19 cellular contexts compared by ENCODE assay signal in the genomic region with DNA sequence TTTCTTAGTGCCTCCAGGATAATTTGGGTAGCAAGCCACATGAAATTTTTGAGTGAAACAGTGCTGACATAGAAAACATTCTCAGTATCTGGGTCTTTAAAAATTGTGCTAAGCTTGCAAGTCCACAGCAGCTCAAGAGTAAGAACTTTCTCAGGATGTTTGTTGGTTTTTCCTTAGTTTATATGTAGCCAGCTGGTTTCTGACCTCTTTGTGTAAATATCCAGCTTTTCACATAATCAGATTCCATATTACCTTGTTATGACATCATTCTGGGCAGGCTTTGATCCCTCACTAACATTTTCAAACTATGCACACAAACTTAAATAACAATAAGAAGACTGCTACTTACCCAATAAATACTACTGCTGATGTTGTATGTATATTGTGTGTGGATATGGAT.
DNase-seq lines count a peak whose midpoint lies in the region; TF ChIP-seq lines count a peak whose summit lies in the region.
"Had no signal": no experiment of that assay in that cellular context is flagged by ENCODE, and none has a peak within 500 bp of the region (broad histone marks: within the 10 kb centered on the region; RNA-seq: fewer than 3 reads in every experiment).

No MANE protein-coding gene starts in this region.

- POLR2A ChIA-PET in HEK293 (lab: Yijun Ruan, JAX), result no interaction called here

- H3K4me1 ChIP-seq in HEK293 (ENCODE audit: control insufficient read depth, insufficient read depth, low read length), result peaks cover 17% of the 10 kb centered on the region
- peaks cover 6% of the 10 kb centered on the region for H3K4me1 ChIP-seq in hepatocyte (ENCODE audit: insufficient read depth)
- H3K4me1 ChIP-seq: BE2C, SJSA1 had no signal

- H3K36me3 ChIP-seq in HEK293 (ENCODE audit: control insufficient read depth in 2 of 2, insufficient read depth in 1 of 2, low read length in 2 of 2) (no peaks in the 10 kb centered on the region), hepatocyte (replicated peaks; ENCODE audit: insufficient read depth, low read depth) (no peaks in the 10 kb centered on the region)
- H3K36me3 ChIP-seq: BE2C, SJSA1 had no signal

- H3K27me3 ChIP-seq in hepatocyte, result no peaks in the 10 kb centered on the region
- H3K27me3 ChIP-seq: BE2C, SJSA1 had no signal

- no peak overlapping the region for H3K27ac ChIP-seq in HEK293 (ENCODE audit: extremely low read depth, low read depth, low read length)
- peak overlapping the region; percentile 67 for H3K27ac ChIP-seq in hepatocyte
- H3K27ac ChIP-seq: SJSA1 had no signal

- H3K4me3 ChIP-seq in HEK293 (ENCODE audit: low read depth, low read length) (no peak overlapping the region), hepatocyte (no peak overlapping the region)
- H3K4me3 ChIP-seq: K562, SJSA1 had no signal

- DNase-seq in brain pericyte (ENCODE audit: low read depth, low spot score) (peak; percentile 74), hepatocyte (ENCODE audit: low spot score) (peak; percentile 14), SKM-1 (lab: John Stamatoyannopoulos, UW; ENCODE audit: unreplicated experiment) (no peak), NCI-H524 (lab: John Stamatoyannopoulos, UW) (no peak), DMS 273 (lab: John Stamatoyannopoulos, UW; ENCODE audit: unreplicated experiment) (no peak), COLO829 (ENCODE audit: low spot score) (no peak)
- DNase-seq: BE2C; CD4-positive, alpha-beta T cell; DND-41; GDM1; MV-4-11; NCI-H1417; NCI-H187 treated with DMSO at 0.1 percent for 48 hours; NCI-H2171; NCI-H446 treated with DMSO at 0.1 percent for 48 hours; NCI-H774 had no signal

- no peak overlapping the region for H2AFZ ChIP-seq in hepatocyte

- no peaks in the 10 kb centered on the region for H4K20me1 ChIP-seq in hepatocyte (ENCODE audit: insufficient read depth, poor library complexity, severe bottlenecking)

- H3K9me2 ChIP-seq in hepatocyte (replicated peaks; ENCODE audit: insufficient read depth), result no peaks in the 10 kb centered on the region

- H3K9me3 ChIP-seq in HEK293 (ENCODE audit: control insufficient read depth, insufficient read depth, low read depth, low read length), result no peaks in the 10 kb centered on the region
- no peaks in the 10 kb centered on the region for H3K9me3 ChIP-seq in hepatocyte (ENCODE audit: low read depth)
- H3K9me3 ChIP-seq: BE2C, SJSA1 had no signal

- no peak for TF ChIP-seq CTCF in HEK293 (tag by site-specific recombination; IDR thresholded peaks at IDR 0.05)
- TF ChIP-seq CTCF in hepatocyte (IDR thresholded peaks at IDR 0.05; ENCODE audit: poor library complexity), result no peak

- CTCF ChIA-PET in HEK293 (lab: Yijun Ruan, JAX), result no interaction called here

- H3K4me2 ChIP-seq in hepatocyte, result no peak overlapping the region

- no peaks in the 10 kb centered on the region for H3K79me2 ChIP-seq in hepatocyte

TF ChIP-seq in HEK293, 187 proteins besides CTCF, POLR2A, EP300 and RAD21:
- TF ChIP-seq, protein P1, sequence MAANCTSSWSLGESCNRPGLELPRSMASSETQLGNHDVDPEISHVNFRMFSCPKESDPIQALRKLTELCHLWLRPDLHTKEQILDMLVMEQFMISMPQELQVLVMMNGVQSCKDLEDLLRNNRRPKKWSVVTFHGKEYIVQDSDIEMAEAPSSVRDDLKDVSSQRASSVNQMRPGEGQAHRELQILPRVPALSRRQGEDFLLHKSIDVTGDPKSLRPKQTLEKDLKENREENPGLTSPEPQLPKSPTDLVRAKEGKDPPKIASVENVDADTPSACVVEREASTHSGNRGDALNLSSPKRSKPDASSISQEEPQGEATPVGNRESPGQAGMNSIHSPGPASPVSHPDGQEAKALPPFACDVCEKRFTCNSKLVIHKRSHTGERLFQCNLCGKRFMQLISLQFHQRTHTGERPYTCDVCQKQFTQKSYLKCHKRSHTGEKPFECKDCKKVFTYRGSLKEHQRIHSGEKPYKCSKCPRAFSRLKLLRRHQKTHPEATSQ (tag by site-specific recombination; IDR thresholded peaks at IDR 0.05), result no peak
- TF ChIP-seq, protein P2, sequence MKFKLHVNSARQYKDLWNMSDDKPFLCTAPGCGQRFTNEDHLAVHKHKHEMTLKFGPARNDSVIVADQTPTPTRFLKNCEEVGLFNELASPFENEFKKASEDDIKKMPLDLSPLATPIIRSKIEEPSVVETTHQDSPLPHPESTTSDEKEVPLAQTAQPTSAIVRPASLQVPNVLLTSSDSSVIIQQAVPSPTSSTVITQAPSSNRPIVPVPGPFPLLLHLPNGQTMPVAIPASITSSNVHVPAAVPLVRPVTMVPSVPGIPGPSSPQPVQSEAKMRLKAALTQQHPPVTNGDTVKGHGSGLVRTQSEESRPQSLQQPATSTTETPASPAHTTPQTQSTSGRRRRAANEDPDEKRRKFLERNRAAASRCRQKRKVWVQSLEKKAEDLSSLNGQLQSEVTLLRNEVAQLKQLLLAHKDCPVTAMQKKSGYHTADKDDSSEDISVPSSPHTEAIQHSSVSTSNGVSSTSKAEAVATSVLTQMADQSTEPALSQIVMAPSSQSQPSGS (tag by site-specific recombination; IDR thresholded peaks at IDR 0.05; ENCODE audit: low read depth), result peak; percentile 57; the same call in 1 of the 2 replicates
- TF ChIP-seq ZNF514 (tag by site-specific recombination; IDR thresholded peaks at IDR 0.05) (no peak), TCF7L2 (IDR thresholded peaks at IDR 0.05; ENCODE audit: borderline replicate concordance, low read depth, low read length) (peak; percentile 73), ZNF629 (tag by site-specific recombination; IDR thresholded peaks at IDR 0.05) (0 out of 2 replicates have a peak, but pooled peaks have one; percentile 16)
- TF ChIP-seq, protein P3, sequence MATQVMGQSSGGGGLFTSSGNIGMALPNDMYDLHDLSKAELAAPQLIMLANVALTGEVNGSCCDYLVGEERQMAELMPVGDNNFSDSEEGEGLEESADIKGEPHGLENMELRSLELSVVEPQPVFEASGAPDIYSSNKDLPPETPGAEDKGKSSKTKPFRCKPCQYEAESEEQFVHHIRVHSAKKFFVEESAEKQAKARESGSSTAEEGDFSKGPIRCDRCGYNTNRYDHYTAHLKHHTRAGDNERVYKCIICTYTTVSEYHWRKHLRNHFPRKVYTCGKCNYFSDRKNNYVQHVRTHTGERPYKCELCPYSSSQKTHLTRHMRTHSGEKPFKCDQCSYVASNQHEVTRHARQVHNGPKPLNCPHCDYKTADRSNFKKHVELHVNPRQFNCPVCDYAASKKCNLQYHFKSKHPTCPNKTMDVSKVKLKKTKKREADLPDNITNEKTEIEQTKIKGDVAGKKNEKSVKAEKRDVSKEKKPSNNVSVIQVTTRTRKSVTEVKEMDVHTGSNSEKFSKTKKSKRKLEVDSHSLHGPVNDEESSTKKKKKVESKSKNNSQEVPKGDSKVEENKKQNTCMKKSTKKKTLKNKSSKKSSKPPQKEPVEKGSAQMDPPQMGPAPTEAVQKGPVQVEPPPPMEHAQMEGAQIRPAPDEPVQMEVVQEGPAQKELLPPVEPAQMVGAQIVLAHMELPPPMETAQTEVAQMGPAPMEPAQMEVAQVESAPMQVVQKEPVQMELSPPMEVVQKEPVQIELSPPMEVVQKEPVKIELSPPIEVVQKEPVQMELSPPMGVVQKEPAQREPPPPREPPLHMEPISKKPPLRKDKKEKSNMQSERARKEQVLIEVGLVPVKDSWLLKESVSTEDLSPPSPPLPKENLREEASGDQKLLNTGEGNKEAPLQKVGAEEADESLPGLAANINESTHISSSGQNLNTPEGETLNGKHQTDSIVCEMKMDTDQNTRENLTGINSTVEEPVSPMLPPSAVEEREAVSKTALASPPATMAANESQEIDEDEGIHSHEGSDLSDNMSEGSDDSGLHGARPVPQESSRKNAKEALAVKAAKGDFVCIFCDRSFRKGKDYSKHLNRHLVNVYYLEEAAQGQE (tag by site-specific recombination; IDR thresholded peaks at IDR 0.05), result no peak
- TF ChIP-seq, protein P4, sequence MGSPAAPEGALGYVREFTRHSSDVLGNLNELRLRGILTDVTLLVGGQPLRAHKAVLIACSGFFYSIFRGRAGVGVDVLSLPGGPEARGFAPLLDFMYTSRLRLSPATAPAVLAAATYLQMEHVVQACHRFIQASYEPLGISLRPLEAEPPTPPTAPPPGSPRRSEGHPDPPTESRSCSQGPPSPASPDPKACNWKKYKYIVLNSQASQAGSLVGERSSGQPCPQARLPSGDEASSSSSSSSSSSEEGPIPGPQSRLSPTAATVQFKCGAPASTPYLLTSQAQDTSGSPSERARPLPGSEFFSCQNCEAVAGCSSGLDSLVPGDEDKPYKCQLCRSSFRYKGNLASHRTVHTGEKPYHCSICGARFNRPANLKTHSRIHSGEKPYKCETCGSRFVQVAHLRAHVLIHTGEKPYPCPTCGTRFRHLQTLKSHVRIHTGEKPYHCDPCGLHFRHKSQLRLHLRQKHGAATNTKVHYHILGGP (tag by site-specific recombination; IDR thresholded peaks at IDR 0.05), result 0 out of 2 replicates have a peak, but pooled peaks have one; percentile 30
- TF ChIP-seq, protein P5, sequence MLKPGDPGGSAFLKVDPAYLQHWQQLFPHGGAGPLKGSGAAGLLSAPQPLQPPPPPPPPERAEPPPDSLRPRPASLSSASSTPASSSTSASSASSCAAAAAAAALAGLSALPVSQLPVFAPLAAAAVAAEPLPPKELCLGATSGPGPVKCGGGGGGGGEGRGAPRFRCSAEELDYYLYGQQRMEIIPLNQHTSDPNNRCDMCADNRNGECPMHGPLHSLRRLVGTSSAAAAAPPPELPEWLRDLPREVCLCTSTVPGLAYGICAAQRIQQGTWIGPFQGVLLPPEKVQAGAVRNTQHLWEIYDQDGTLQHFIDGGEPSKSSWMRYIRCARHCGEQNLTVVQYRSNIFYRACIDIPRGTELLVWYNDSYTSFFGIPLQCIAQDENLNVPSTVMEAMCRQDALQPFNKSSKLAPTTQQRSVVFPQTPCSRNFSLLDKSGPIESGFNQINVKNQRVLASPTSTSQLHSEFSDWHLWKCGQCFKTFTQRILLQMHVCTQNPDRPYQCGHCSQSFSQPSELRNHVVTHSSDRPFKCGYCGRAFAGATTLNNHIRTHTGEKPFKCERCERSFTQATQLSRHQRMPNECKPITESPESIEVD (tag by site-specific recombination; IDR thresholded peaks at IDR 0.05), result peak; percentile 49

Comparison
In these comparisons a context has a peak if more than half of its experiments do, and no peak if none do; other contexts are left out.
1. DNase-seq: peak in brain pericyte (single experiment) and hepatocyte (single experiment); none in SKM-1 (single experiment), NCI-H524 (0 of 2), DMS 273 (single experiment) and COLO829 (single experiment).